ENCODE assay signal across 8 cellular contexts in the genomic region with DNA sequence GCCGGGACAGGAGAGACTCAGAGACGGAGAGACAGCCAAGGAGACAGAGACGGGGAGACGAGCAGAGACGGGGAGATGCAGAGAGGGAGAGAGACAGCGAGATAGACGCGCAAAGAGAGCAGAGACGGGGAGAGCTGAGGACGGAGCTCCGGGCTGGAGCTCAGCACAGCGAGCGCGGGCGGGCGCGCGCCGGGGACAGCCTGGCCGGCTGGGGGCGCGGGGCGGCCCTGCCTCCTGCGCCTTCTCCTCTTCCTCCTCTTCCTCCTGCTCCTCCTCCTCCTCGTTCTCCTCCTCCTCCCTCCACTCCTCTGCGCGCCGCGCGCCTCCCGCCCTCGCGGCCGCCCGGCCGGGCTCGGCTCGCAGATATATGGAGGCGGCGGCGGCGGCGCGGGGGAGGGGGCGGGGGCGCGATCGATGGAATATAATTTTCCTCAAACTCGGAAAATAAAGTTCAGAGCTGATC. TPM values are rescaled to one million over a fixed set of nuclear protein-coding genes. Genes with fewer than 3 reads are reported as not detected.
DNase-seq lines count a peak whose midpoint lies in the region; ATAC-seq and TF ChIP-seq lines count a peak whose summit lies in the region.

Gene ERFL, minus strand, starts transcription at position 229 of the 463 bp plus-strand sequence. CDS start 15,530 bp downstream, outside the sequence.

- ATAC-seq in HG02840 (IDR thresholded peaks at IDR 0.05; ENCODE audit: low FRiP score, unreplicated experiment) = no peak
- no peak for ATAC-seq in GM19397 (IDR thresholded peaks at IDR 0.05; ENCODE audit: unreplicated experiment)
- no peak for ATAC-seq in GM21619 (IDR thresholded peaks at IDR 0.05; ENCODE audit: unreplicated experiment)

- H3K36me3 Mint-ChIP-seq in activated CD4-positive, alpha-beta T cell treated with anti-CD3 and anti-CD28 coated beads, Interleukin-2, amount 10 ng/mL, durations not matched to agents 7 days and 5 days (ENCODE audit: low read depth) = peaks cover 3% of the 10 kb centered on the region

- POLR2A ChIA-PET in activated CD4-positive, alpha-beta T cell treated with anti-CD3 and anti-CD28 coated beads, Interleukin-2, amount 10 ng/mL, durations not matched to agents 7 days and 5 days (lab: Charles Lee) = interaction anchor here (1.0 kb wide), 1 partner anchor 16 kb away, joined by 4 read pairs; no protein-coding TSS in a partner anchor

- peaks cover 23% of the 10 kb centered on the region for H3K27me3 Mint-ChIP-seq in activated CD4-positive, alpha-beta T cell treated with anti-CD3 and anti-CD28 coated beads, Interleukin-2, amount 10 ng/mL, durations not matched to agents 7 days and 5 days

- peak within 1 kb of the TSS; percentile 28 for H3K4me3 ChIP-seq in HFF-Myc (replicated peaks; ENCODE audit: low read depth, low read length)
- H3K4me3 ChIP-seq in iPS-11a (ENCODE audit: low read depth, low read length) = peak within 1 kb of the TSS; percentile 34

- H3K9me3 Mint-ChIP-seq in activated CD4-positive, alpha-beta T cell treated with anti-CD3 and anti-CD28 coated beads, Interleukin-2, amount 10 ng/mL, durations not matched to agents 7 days and 5 days = no peaks in the 10 kb centered on the region

- peaks cover 25% of the 10 kb centered on the region for H3K4me1 Mint-ChIP-seq in activated CD4-positive, alpha-beta T cell treated with anti-CD3 and anti-CD28 coated beads, Interleukin-2, amount 10 ng/mL, durations not matched to agents 7 days and 5 days

- DNase-seq in CD1c-positive myeloid dendritic cell (ENCODE audit: extremely low spot score) (peak; percentile 8), HFF-Myc (ENCODE audit: extremely low read depth, low read depth) (no peak)
- DNase-seq in activated CD4-positive, alpha-beta T cell treated with anti-CD3 and anti-CD28 coated beads, Interleukin-2, amount 10 ng/mL, durations not matched to agents 7 days and 5 days = no peak
- peak; percentile 22 for DNase-seq in stimulated activated naive CD4-positive, alpha-beta T cell treated with Interleukin-2 at 50 U/mL for 16 hours (lab: John Stamatoyannopoulos, UW)

- peak within 1 kb of the TSS; percentile 76 for H3K27ac Mint-ChIP-seq in activated CD4-positive, alpha-beta T cell treated with anti-CD3 and anti-CD28 coated beads, Interleukin-2, amount 10 ng/mL, durations not matched to agents 7 days and 5 days

- peak within 1 kb of the TSS; percentile 75 for H3K4me3 Mint-ChIP-seq in activated CD4-positive, alpha-beta T cell treated with anti-CD3 and anti-CD28 coated beads, Interleukin-2, amount 10 ng/mL, durations not matched to agents 7 days and 5 days

- CTCF ChIA-PET in activated CD4-positive, alpha-beta T cell treated with anti-CD3 and anti-CD28 coated beads, Interleukin-2, amount 10 ng/mL, durations not matched to agents 7 days and 5 days (lab: Charles Lee) = interaction anchor here (1.0 kb wide), 1 partner anchor 29 kb away, joined by 3 read pairs; no protein-coding TSS in a partner anchor

- no peak for TF ChIP-seq CTCF in HFF-Myc (IDR thresholded peaks at IDR 0.05; ENCODE audit: low read depth, low read length, missing control alignments)

RNA-seq across cellular contexts. Expression of gene ERFL, which starts in this region (rescaled TPM):
- total RNA-seq in activated CD4-positive, alpha-beta T cell treated with anti-CD3 and anti-CD28 coated beads, Interleukin-2, amount 10 ng/mL, durations not matched to agents 7 days and 5 days = 1 to 10 TPM; 1.5 to 1.6 TPM

Comparison
In these comparisons a context has a peak if more than half of its experiments do, and no peak if none do; other contexts are left out.
1. DNase-seq: peak in CD1c-positive myeloid dendritic cell (single experiment) and stimulated activated naive CD4-positive, alpha-beta T cell treated with Interleukin-2 at 50 U/mL for 16 hours (single experiment); none in HFF-Myc (single experiment) and activated CD4-positive, alpha-beta T cell treated with anti-CD3 and anti-CD28 coated beads, Interleukin-2, amount 10 ng/mL, durations not matched to agents 7 days and 5 days (single experiment).